ENCODE assay signal across 15 cellular contexts in genomic region chr2:241947401-241947800, GRCh38.
DNase-seq lines count a peak whose midpoint lies in the region; ATAC-seq and TF ChIP-seq lines count a peak whose summit lies in the region.
"Had no signal": no experiment of that assay in that cellular context is flagged by ENCODE, and none has a peak within 500 bp of the region (broad histone marks: within the 10 kb centered on the region; RNA-seq: fewer than 3 reads in every experiment).

No MANE protein-coding gene starts in this region.

- H3K9me3 Mint-ChIP-seq in CD8-positive, alpha-beta memory T cell = no peaks in the 10 kb centered on the region
- H3K9me3 Mint-ChIP-seq: CD4-positive, alpha-beta T cell had no signal

- H3K4me3 ChIP-seq in CD8-positive, alpha-beta memory T cell (ENCODE audit: low read length) = no peak overlapping the region
- H3K4me3 ChIP-seq: K562 had no signal

- H3K27me3 ChIP-seq in CD8-positive, alpha-beta memory T cell (ENCODE audit: insufficient read depth, low read length, poor library complexity, severe bottlenecking) = no peaks in the 10 kb centered on the region

- no peaks in the 10 kb centered on the region for H3K36me3 ChIP-seq in CD8-positive, alpha-beta memory T cell (ENCODE audit: insufficient read depth, low read length)

- TF ChIP-seq EP300 in Ishikawa (IDR thresholded peaks at IDR 0.05; ENCODE audit: borderline replicate concordance) = no peak

- no peak overlapping the region for H3K27ac Mint-ChIP-seq in CD8-positive, alpha-beta memory T cell
- H3K27ac Mint-ChIP-seq: B cell; CD4-positive, alpha-beta T cell had no signal

- H3K4me3 Mint-ChIP-seq in CD8-positive, alpha-beta memory T cell = no peak overlapping the region
- H3K4me3 Mint-ChIP-seq: B cell; CD4-positive, alpha-beta T cell had no signal

- no peaks in the 10 kb centered on the region for H3K4me1 ChIP-seq in CD8-positive, alpha-beta memory T cell (ENCODE audit: insufficient read depth, low read length)

- no peak for TF ChIP-seq RAD21 in Ishikawa (IDR thresholded peaks at IDR 0.05; ENCODE audit: low read depth)

- CTCF ChIA-PET in CD8-positive, alpha-beta memory T cell (lab: Charles Lee) = no interaction called here

- intact Hi-C loops in cardiac septum (cut with DNase I) (no loop called here), left cardiac atrium (cut with DNase I) (no loop called here), posterior vena cava (cut with DNase I) (no loop called here)

- ATAC-seq in left cardiac atrium = no peak
- ATAC-seq in HG03196 (IDR thresholded peaks at IDR 0.05; ENCODE audit: unreplicated experiment) = no peak
- ATAC-seq: HCT116, K562 had no signal

- peak; percentile 26 for DNase-seq in cardiac septum (ENCODE audit: low spot score)
- no peak for DNase-seq in left cardiac atrium
- peak; percentile 46 for DNase-seq in posterior vena cava (ENCODE audit: low spot score)
- no peak for DNase-seq in CD8-positive, alpha-beta memory T cell
- no peak for DNase-seq in DMS79 treated with DMSO at 0.1 percent for 48 hours (lab: John Stamatoyannopoulos, UW)
- DNase-seq: C1 segment of cervical spinal cord; CD4-positive, alpha-beta T cell; DMS153; DND-41; GDM1 had no signal

- peaks cover 9 to 13% (median 9%) of the 10 kb centered on the region in 3 donors for H3K4me1 Mint-ChIP-seq in CD8-positive, alpha-beta memory T cell

- POLR2A ChIA-PET in CD8-positive, alpha-beta memory T cell (lab: Charles Lee) = no interaction called here

- no peak overlapping the region for H3K27ac ChIP-seq in CD8-positive, alpha-beta memory T cell (ENCODE audit: low read depth, low read length)

- no peaks in the 10 kb centered on the region for H3K9me3 ChIP-seq in CD8-positive, alpha-beta memory T cell (ENCODE audit: low read length)

- H3K27me3 Mint-ChIP-seq in CD8-positive, alpha-beta memory T cell = peaks cover 0 to 2% of the 10 kb centered on the region in 2 donors
- H3K27me3 Mint-ChIP-seq: B cell; CD4-positive, alpha-beta T cell had no signal

- H3K36me3 Mint-ChIP-seq in CD8-positive, alpha-beta memory T cell = peaks cover 0 to 7% (median 2%) of the 10 kb centered on the region in 3 donors

TF ChIP-seq in Ishikawa, 13 proteins besides CTCF, POLR2A, EP300 and RAD21:
- TF ChIP-seq MAX (IDR thresholded peaks at IDR 0.05) (0 out of 2 replicates have a peak, but pooled peaks have one; percentile 49), ZBTB7A (IDR thresholded peaks at IDR 0.05; ENCODE audit: low read depth) (no peak), USF1 (IDR thresholded peaks at IDR 0.05) (peak; percentile 47; the same call in 1 of the 2 replicates)

Comparison
In these comparisons a context has a peak if more than half of its experiments do, and no peak if none do; other contexts are left out.
1. DNase-seq: peak in cardiac septum (single experiment) and posterior vena cava (single experiment); none in left cardiac atrium (single experiment), CD8-positive, alpha-beta memory T cell (0 of 5) and DMS79 treated with DMSO at 0.1 percent for 48 hours (single experiment).